In the genomic region with DNA sequence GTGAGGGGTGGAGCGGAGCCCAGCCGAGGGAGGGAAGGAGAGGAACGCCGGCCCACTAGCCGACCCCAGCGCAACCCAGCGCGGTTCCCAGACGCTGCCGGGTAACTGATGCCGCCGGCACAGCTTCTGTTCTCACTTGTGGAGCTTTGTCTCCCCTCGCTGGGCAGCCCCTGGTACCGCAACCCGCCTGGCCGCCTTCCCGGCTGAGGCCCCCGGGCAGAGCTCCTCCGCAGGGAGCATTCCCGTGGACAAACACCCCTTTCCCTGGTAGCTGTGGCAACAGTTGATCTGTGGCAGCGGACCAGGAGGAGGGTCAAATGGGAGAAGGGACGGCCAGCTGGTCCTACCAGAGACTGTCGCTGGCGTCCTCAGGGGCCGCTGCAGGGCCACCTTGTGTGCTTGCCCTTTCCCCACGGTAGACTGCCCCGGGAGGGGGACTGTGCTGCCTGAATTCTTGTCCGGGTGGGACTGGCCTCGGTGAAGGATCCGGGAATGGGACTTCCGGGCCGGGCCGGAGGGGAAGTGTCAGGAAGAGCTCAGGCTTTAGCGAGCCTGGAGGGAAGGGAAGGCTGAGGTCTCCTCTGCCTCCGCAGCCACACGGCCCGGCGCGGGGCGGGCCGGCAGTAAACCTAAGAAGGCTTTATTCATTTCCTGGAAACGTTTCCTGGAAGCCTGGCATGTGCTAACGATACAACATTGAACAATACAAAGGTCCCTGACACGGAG, we compare ENCODE assay signal across 8 cellular contexts.
A peak's percentile ranks its signal among the peaks of the same experiment; 100 is the strongest.
DNase-seq lines count a peak whose midpoint lies in the region; ATAC-seq and TF ChIP-seq lines count a peak whose summit lies in the region.

No MANE protein-coding gene starts in this region.

- H3K27ac Mint-ChIP-seq in nephron progenitor cell = peak overlapping the region; percentile 79

- H3K27me3 Mint-ChIP-seq in nephron progenitor cell (ENCODE audit: low read depth, poor library complexity) = peaks cover 49% of the 10 kb centered on the region

- TF ChIP-seq CTCF in BE2C (IDR thresholded peaks at IDR 0.05; ENCODE audit: low read depth, low read length) (peak; percentile 57), nephron progenitor cell (IDR thresholded peaks at IDR 0.05) (peak; percentile 91)

- peak overlapping the region; percentile 50 for H3K4me3 ChIP-seq in BE2C (ENCODE audit: low read depth, low read length)
- H3K4me3 ChIP-seq in effector memory CD4-positive, alpha-beta T cell (ENCODE audit: insufficient read depth, low read depth, low read length, poor library complexity, severe bottlenecking) = no peak overlapping the region

- DNase-seq in BE2C = peak; percentile 72
- DNase-seq in fibroblast of the conjunctiva (ENCODE audit: low read depth) = peak; percentile 21
- DNase-seq in nephron progenitor cell = peak; percentile 89
- no peak for DNase-seq in effector memory CD4-positive, alpha-beta T cell

- H3K27ac ChIP-seq in effector memory CD4-positive, alpha-beta T cell (ENCODE audit: insufficient read depth, low read length, poor library complexity, severe bottlenecking) = no peak overlapping the region

- no peaks in the 10 kb centered on the region for H3K36me3 Mint-ChIP-seq in nephron progenitor cell (ENCODE audit: low read depth)

- ATAC-seq in HG02642 (IDR thresholded peaks at IDR 0.05; ENCODE audit: poor library complexity, unreplicated experiment) (peak; percentile 45), SK-N-SH treated with all-trans-retinoic acid at 6 μM for 48 hours (peak; percentile 35; the same call in 1 of the 3 replicates), GM18502 (IDR thresholded peaks at IDR 0.05; ENCODE audit: poor library complexity, unreplicated experiment) (no peak), GM18870 (IDR thresholded peaks at IDR 0.05; ENCODE audit: unreplicated experiment) (no peak)

- H3K4me1 Mint-ChIP-seq in nephron progenitor cell = peaks cover 22% of the 10 kb centered on the region

- H3K27me3 ChIP-seq in BE2C = no peaks in the 10 kb centered on the region
- H3K27me3 ChIP-seq in effector memory CD4-positive, alpha-beta T cell (replicated peaks; ENCODE audit: control insufficient read depth, insufficient read depth, low read length, poor library complexity, severe bottlenecking) = peaks cover 3% of the 10 kb centered on the region

- H3K36me3 ChIP-seq in BE2C = no peaks in the 10 kb centered on the region
- no peaks in the 10 kb centered on the region for H3K36me3 ChIP-seq in effector memory CD4-positive, alpha-beta T cell (ENCODE audit: control insufficient read depth, insufficient read depth, low read length)

- peaks cover 16% of the 10 kb centered on the region for H3K9me3 Mint-ChIP-seq in nephron progenitor cell

- H3K4me1 ChIP-seq in BE2C = no peaks in the 10 kb centered on the region
- no peaks in the 10 kb centered on the region for H3K4me1 ChIP-seq in effector memory CD4-positive, alpha-beta T cell (ENCODE audit: control insufficient read depth, insufficient read depth, low read length, poor library complexity, severe bottlenecking)

- no peaks in the 10 kb centered on the region for H3K9me3 ChIP-seq in BE2C
- no peaks in the 10 kb centered on the region for H3K9me3 ChIP-seq in effector memory CD4-positive, alpha-beta T cell (ENCODE audit: control insufficient read depth, low read length)

- H3K4me3 Mint-ChIP-seq in nephron progenitor cell = peak overlapping the region; percentile 75

TF ChIP-seq in SK-N-SH treated with all-trans-retinoic acid at 6 μM for 48 hours, 23 proteins besides CTCF, POLR2A, EP300 and RAD21:
- TF ChIP-seq TCF4 (CRISPR knock-in tag; IDR thresholded peaks at IDR 0.05; ENCODE audit: borderline replicate concordance) (no peak), CREB5 (CRISPR knock-in tag; IDR thresholded peaks at IDR 0.05; ENCODE audit: low read depth) (no peak), ZNF70 (CRISPR knock-in tag; IDR thresholded peaks at IDR 0.05) (no peak), ARNTL (CRISPR knock-in tag; IDR thresholded peaks at IDR 0.05; ENCODE audit: borderline replicate concordance, low read depth) (no peak)
- TF ChIP-seq, protein P1, sequence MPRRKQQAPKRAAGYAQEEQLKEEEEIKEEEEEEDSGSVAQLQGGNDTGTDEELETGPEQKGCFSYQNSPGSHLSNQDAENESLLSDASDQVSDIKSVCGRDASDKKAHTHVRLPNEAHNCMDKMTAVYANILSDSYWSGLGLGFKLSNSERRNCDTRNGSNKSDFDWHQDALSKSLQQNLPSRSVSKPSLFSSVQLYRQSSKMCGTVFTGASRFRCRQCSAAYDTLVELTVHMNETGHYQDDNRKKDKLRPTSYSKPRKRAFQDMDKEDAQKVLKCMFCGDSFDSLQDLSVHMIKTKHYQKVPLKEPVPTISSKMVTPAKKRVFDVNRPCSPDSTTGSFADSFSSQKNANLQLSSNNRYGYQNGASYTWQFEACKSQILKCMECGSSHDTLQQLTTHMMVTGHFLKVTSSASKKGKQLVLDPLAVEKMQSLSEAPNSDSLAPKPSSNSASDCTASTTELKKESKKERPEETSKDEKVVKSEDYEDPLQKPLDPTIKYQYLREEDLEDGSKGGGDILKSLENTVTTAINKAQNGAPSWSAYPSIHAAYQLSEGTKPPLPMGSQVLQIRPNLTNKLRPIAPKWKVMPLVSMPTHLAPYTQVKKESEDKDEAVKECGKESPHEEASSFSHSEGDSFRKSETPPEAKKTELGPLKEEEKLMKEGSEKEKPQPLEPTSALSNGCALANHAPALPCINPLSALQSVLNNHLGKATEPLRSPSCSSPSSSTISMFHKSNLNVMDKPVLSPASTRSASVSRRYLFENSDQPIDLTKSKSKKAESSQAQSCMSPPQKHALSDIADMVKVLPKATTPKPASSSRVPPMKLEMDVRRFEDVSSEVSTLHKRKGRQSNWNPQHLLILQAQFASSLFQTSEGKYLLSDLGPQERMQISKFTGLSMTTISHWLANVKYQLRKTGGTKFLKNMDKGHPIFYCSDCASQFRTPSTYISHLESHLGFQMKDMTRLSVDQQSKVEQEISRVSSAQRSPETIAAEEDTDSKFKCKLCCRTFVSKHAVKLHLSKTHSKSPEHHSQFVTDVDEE (CRISPR knock-in tag; IDR thresholded peaks at IDR 0.05) = no peak

Comparison
In these comparisons a context has a peak if more than half of its experiments do, and no peak if none do; other contexts are left out.
1. DNase-seq: peak in BE2C (single experiment), fibroblast of the conjunctiva (single experiment) and nephron progenitor cell (single experiment); none in effector memory CD4-positive, alpha-beta T cell (0 of 3).
2. ATAC-seq: peak in HG02642 (single experiment) and SK-N-SH treated with all-trans-retinoic acid at 6 μM for 48 hours (single experiment); none in GM18502 (single experiment) and GM18870 (single experiment).